In the genomic region with DNA sequence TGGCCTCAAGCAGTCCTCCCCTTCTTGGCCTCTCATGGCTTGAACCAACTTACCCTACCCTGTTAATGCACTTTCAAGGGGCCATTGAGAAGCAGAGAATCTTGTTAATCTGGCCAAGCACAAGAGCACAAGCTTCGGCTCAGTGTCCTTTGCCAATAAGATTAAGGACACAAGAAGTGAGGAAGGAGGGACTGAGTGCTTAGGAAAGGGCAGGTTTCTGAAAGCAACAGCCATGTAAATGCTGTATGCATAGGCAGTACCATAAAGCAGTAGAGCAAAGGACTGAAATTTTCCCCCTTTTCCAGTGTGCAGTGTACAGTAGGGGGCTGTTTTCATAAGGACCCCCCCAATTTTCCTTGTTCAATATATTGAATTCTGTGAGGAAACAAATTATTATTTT, we compare ENCODE assay signal across 21 cellular contexts. TPM values are rescaled to one million over a fixed set of nuclear protein-coding genes. Genes with fewer than 3 reads are reported as not detected.
A peak's percentile ranks its signal among the peaks of the same experiment; 100 is the strongest.
DNase-seq lines count a peak whose midpoint lies in the region; ATAC-seq, FAIRE-seq and TF ChIP-seq lines count a peak whose summit lies in the region.
"Had no signal": no experiment of that assay in that cellular context is flagged by ENCODE, and none has a peak within 500 bp of the region (broad histone marks: within the 10 kb centered on the region; RNA-seq: fewer than 3 reads in every experiment).

No MANE protein-coding gene starts in this region.

- no peak overlapping the region for H2BK12ac ChIP-seq in H1 (ENCODE audit: low read depth, low read length)

- no peak for DNase-seq in activated CD8-positive, alpha-beta T cell treated with anti-CD3 and anti-CD28 coated beads for 36 hours
- DNase-seq in activated CD8-positive, alpha-beta T cell treated with anti-CD3 and anti-CD28 coated beads, Interleukin-2, amount 10 ng/mL, durations not matched to agents 7 days and 5 days = no peak
- DNase-seq in GM23338 (ENCODE audit: low spot score) (no peak), H1 (ENCODE audit: low read depth in 1 of 2, low spot score in 2 of 2) (no peak), psoas muscle (no peak), KBM-7 (no peak), spleen (no peak), activated gamma-delta T cell treated with Interleukin-2 at 50 U/mL for 16 hours (no peak)
- DNase-seq: BE2C; CD4-positive, alpha-beta memory T cell; DMS53; EL; NCI-H1417 treated with DMSO at 0.1 percent for 48 hours; NCI-H1930; NCI-H446; NCI-H69; NK-92 treated with Interleukin-12 subunit alpha and Interleukin-12 subunit beta, amount 100 ng/mL, for 24 hours; Peyer's patch had no signal

- H3K4ac ChIP-seq in H1 (replicated peaks; ENCODE audit: insufficient read length, low read depth, low read length) = no peak overlapping the region

- no peak overlapping the region for H3K4me3 Mint-ChIP-seq in activated CD8-positive, alpha-beta T cell treated with anti-CD3 and anti-CD28 coated beads for 36 hours
- no peak overlapping the region for H3K4me3 Mint-ChIP-seq in activated CD8-positive, alpha-beta T cell treated with anti-CD3 and anti-CD28 coated beads, Interleukin-2, amount 10 ng/mL, durations not matched to agents 7 days and 5 days
- H3K4me3 Mint-ChIP-seq in GM23338 = no peak overlapping the region
- H3K4me3 Mint-ChIP-seq: CD4-positive, alpha-beta memory T cell had no signal

- H4K5ac ChIP-seq in H1 (ENCODE audit: insufficient read length, low read depth, low read length) = no peak overlapping the region

- H3K79me2 ChIP-seq in GM23338 (replicated peaks; ENCODE audit: insufficient read depth) = peaks cover 28% of the 10 kb centered on the region
- H3K79me2 ChIP-seq in H1 (ENCODE audit: control insufficient read depth in 1 of 2, insufficient read depth in 2 of 2, low read length in 2 of 2) = peaks cover 0 to 14% of the 10 kb centered on the region in 2 experiments; a peak in 1 of 4 replicates

- no peak overlapping the region for H3K23ac ChIP-seq in H1 (ENCODE audit: insufficient read length)

- no peak for TF ChIP-seq CTCF in activated CD8-positive, alpha-beta T cell treated with anti-CD3 and anti-CD28 coated beads for 36 hours (IDR thresholded peaks at IDR 0.05)
- TF ChIP-seq CTCF in GM23338 (conservative IDR thresholded peaks at IDR 0.05; ENCODE audit: low read depth in 2 of 2) = no peak
- no peak for TF ChIP-seq CTCF in H1 (IDR thresholded peaks at IDR 0.05; ENCODE audit: control extremely low read depth in 1 of 3, insufficient read depth in 1 of 3, low read depth in 1 of 3, low read length in 3 of 3)
- TF ChIP-seq CTCF in psoas muscle (IDR thresholded peaks at IDR 0.05) = no peak
- no peak for TF ChIP-seq CTCF in spleen (IDR thresholded peaks at IDR 0.05 in 8 of 11, conservative IDR thresholded peaks at IDR 0.05 in 3 of 11)

- H3K4me2 ChIP-seq in GM23338 (no peak overlapping the region), H1 (ENCODE audit: insufficient read depth in 1 of 2, low read depth in 2 of 2, low read length in 2 of 2) (no peak overlapping the region)

- WGBS in H1 (ENCODE audit: extremely low coverage in 1 of 2, insufficient coverage in 1 of 2, insufficient read length in 1 of 2, insufficient replicate concordance in 2 of 2, low coverage in 1 of 2, low lambda C conversion rate in 2 of 2, missing lambda C conversion rate in 1 of 2), 2 experiments = 100% methylated on average over 1 of the region's 1 CpG; no CpG with 5 or more reads in 1 of the 2 experiments
- WGBS in psoas muscle, 3 donors = 61 to 68% (median 63%) methylated on average over 1 of the region's 1 CpG
- 87 to 97% (median 91%) methylated on average over 1 of the region's 1 CpG for WGBS in spleen, 5 donors

- H3K27me3 ChIP-seq in GM23338 (ENCODE audit: insufficient read depth) (no peaks in the 10 kb centered on the region), H1 (replicated peaks in 1 of 4; ENCODE audit: control insufficient read depth in 3 of 4, extremely low read depth in 1 of 4, insufficient read depth in 3 of 4, low read length in 3 of 4) (no peaks in the 10 kb centered on the region), psoas muscle (ENCODE audit: insufficient read depth in 3 of 3, low read length in 2 of 3) (no peaks in the 10 kb centered on the region), spleen (replicated peaks in 1 of 7) (no peaks in the 10 kb centered on the region)
- H3K27me3 ChIP-seq: BE2C, Peyer's patch, SJSA1 had no signal

- no peak for TF ChIP-seq RAD21 in H1 (IDR thresholded peaks at IDR 0.05 in 1 of 2, conservative IDR thresholded peaks at IDR 0.05 in 1 of 2; ENCODE audit: low read depth in 2 of 2, low read length in 2 of 2)

- no peak overlapping the region for H2AFZ ChIP-seq in GM23338
- H2AFZ ChIP-seq in H1 (ENCODE audit: low read length) = no peak overlapping the region

- peaks cover 12% of the 10 kb centered on the region for H3K36me3 ChIP-seq in GM23338 (ENCODE audit: insufficient read depth)
- peaks cover 12 to 44% (median 23%) of the 10 kb centered on the region in 4 experiments for H3K36me3 ChIP-seq in H1 (ENCODE audit: control insufficient read depth in 2 of 4, insufficient read depth in 4 of 4, low read length in 3 of 4)
- peaks cover 7 to 47% of the 10 kb centered on the region in 2 donors for H3K36me3 ChIP-seq in psoas muscle (ENCODE audit: insufficient read depth in 1 of 2, low read depth in 1 of 2)
- H3K36me3 ChIP-seq in spleen = peaks cover 0 to 79% (median 45%) of the 10 kb centered on the region in 6 donors

- POLR2A ChIA-PET in activated CD8-positive, alpha-beta T cell treated with anti-CD3 and anti-CD28 coated beads for 36 hours (lab: Charles Lee) = no interaction called here
- POLR2A ChIA-PET in activated CD8-positive, alpha-beta T cell treated with anti-CD3 and anti-CD28 coated beads, Interleukin-2, amount 10 ng/mL, durations not matched to agents 7 days and 5 days (lab: Charles Lee) = interaction anchor here (0.6 kb wide), 1 partner anchor 101 kb away, joined by 3 read pairs; no protein-coding TSS in a partner anchor
- POLR2A ChIA-PET in H1 (lab: Charles Lee; ENCODE audit: partially characterized antibody) = interaction anchor here (1.0 to 1.7 kb wide), 3 partner anchors 9 to 76 kb away, joined by 3 to 5 read pairs (median 4); a partner anchor contains a TSS

- no peak overlapping the region for H2AK5ac ChIP-seq in H1 (ENCODE audit: low read depth, low read length)

- H3F3A ChIP-seq in GM23338 (replicated peaks; ENCODE audit: low read depth) = peaks cover 5% of the 10 kb centered on the region; the same call in 1 of the 2 replicates

- no peak overlapping the region for H2BK20ac ChIP-seq in H1 (ENCODE audit: low read length)

- H2BK15ac ChIP-seq in H1 (ENCODE audit: low read length) = no peak overlapping the region

- H3K4me3 ChIP-seq in GM23338 (no peak overlapping the region), H1 (ENCODE audit: extremely low read depth in 1 of 4, insufficient read depth in 2 of 4, low read depth in 3 of 4, low read length in 4 of 4) (no peak overlapping the region), psoas muscle (no peak overlapping the region), spleen (no peak overlapping the region)
- H3K4me3 ChIP-seq: GM12878, Peyer's patch, SJSA1 had no signal

- H3K27me3 Mint-ChIP-seq in activated CD8-positive, alpha-beta T cell treated with anti-CD3 and anti-CD28 coated beads for 36 hours = no peaks in the 10 kb centered on the region
- H3K27me3 Mint-ChIP-seq in activated CD8-positive, alpha-beta T cell treated with anti-CD3 and anti-CD28 coated beads, Interleukin-2, amount 10 ng/mL, durations not matched to agents 7 days and 5 days (ENCODE audit: low read depth) = no peaks in the 10 kb centered on the region
- H3K27me3 Mint-ChIP-seq in GM23338 (ENCODE audit: insufficient read depth, low read depth, poor library complexity) = peaks cover 3% of the 10 kb centered on the region
- H3K27me3 Mint-ChIP-seq: CD4-positive, alpha-beta memory T cell had no signal

- H3K27ac ChIP-seq in GM23338 (ENCODE audit: low read depth) = peak overlapping the region; percentile 42
- H3K27ac ChIP-seq in H1 (ENCODE audit: low read depth, low read length) = no peak overlapping the region
- peak overlapping the region; percentile 50 for H3K27ac ChIP-seq in psoas muscle
- H3K27ac ChIP-seq in spleen = no peak overlapping the region
- H3K27ac ChIP-seq: Peyer's patch, SJSA1 had no signal

- in situ Hi-C loops in KBM-7 (cut with MboI; ENCODE audit: low pct_unique_long_range_greater_than_20kb, low sequenced_read_pairs) = no loop called here

- H3K9ac ChIP-seq in H1 (replicated peaks in 1 of 4; ENCODE audit: extremely low read depth in 1 of 4, low read depth in 3 of 4, low read length in 3 of 4) = no peak overlapping the region

- H3K9me3 ChIP-seq in H1 (ENCODE audit: insufficient read depth in 2 of 2, low read depth in 1 of 2, low read length in 1 of 2) (no peaks in the 10 kb centered on the region), psoas muscle (no peaks in the 10 kb centered on the region), spleen (no peaks in the 10 kb centered on the region)
- H3K9me3 ChIP-seq: BE2C, Peyer's patch, SJSA1 had no signal

- no peaks in the 10 kb centered on the region for H3K23me2 ChIP-seq in H1 (ENCODE audit: low read depth, low read length)

- H4K20me1 ChIP-seq in GM23338 (replicated peaks; ENCODE audit: insufficient read depth) (peaks cover 27% of the 10 kb centered on the region), H1 (replicated peaks in 1 of 2; ENCODE audit: control insufficient read depth in 1 of 2, insufficient read depth in 2 of 2, low read length in 2 of 2) (peaks cover 3 to 12% of the 10 kb centered on the region in 2 experiments)

- no peak overlapping the region for H4K8ac ChIP-seq in H1 (ENCODE audit: extremely low read depth, insufficient read depth, low read length)

- H3K27ac Mint-ChIP-seq in activated CD8-positive, alpha-beta T cell treated with anti-CD3 and anti-CD28 coated beads for 36 hours = peak overlapping the region; percentile 49
- no peak overlapping the region for H3K27ac Mint-ChIP-seq in activated CD8-positive, alpha-beta T cell treated with anti-CD3 and anti-CD28 coated beads, Interleukin-2, amount 10 ng/mL, durations not matched to agents 7 days and 5 days
- peak overlapping the region; percentile 56; the same call in 1 of the 2 replicates for H3K27ac Mint-ChIP-seq in GM23338

- H3K9me2 ChIP-seq in GM23338 (ENCODE audit: insufficient read depth) = no peaks in the 10 kb centered on the region

- H3K18ac ChIP-seq in H1 (ENCODE audit: extremely low read depth, low read length) = no peak overlapping the region

- TF ChIP-seq POLR2A in H1 (IDR thresholded peaks at IDR 0.05; ENCODE audit: control extremely low read depth in 1 of 2, low read depth in 2 of 2, low read length in 2 of 2) (no peak), spleen (IDR thresholded peaks at IDR 0.05) (no peak)

- intact Hi-C loops in activated CD8-positive, alpha-beta T cell treated with anti-CD3 and anti-CD28 coated beads for 36 hours (cut with micrococcal nuclease) = no loop called here
- intact Hi-C loops in psoas muscle (cut with DNase I) = no loop called here
- intact Hi-C loops in spleen (cut with DNase I; ENCODE audit: low total_unique reads) = no loop called here

- H3K36me3 Mint-ChIP-seq in activated CD8-positive, alpha-beta T cell treated with anti-CD3 and anti-CD28 coated beads for 36 hours (ENCODE audit: low read depth) = peaks cover 14% of the 10 kb centered on the region
- peaks cover 45% of the 10 kb centered on the region for H3K36me3 Mint-ChIP-seq in activated CD8-positive, alpha-beta T cell treated with anti-CD3 and anti-CD28 coated beads, Interleukin-2, amount 10 ng/mL, durations not matched to agents 7 days and 5 days (ENCODE audit: low read depth)
- H3K36me3 Mint-ChIP-seq in GM23338 (ENCODE audit: low read depth) = peaks cover 28% of the 10 kb centered on the region

- H3K9me3 Mint-ChIP-seq in activated CD8-positive, alpha-beta T cell treated with anti-CD3 and anti-CD28 coated beads for 36 hours = no peaks in the 10 kb centered on the region
- H3K9me3 Mint-ChIP-seq in activated CD8-positive, alpha-beta T cell treated with anti-CD3 and anti-CD28 coated beads, Interleukin-2, amount 10 ng/mL, durations not matched to agents 7 days and 5 days (ENCODE audit: insufficient read depth) = no peaks in the 10 kb centered on the region
- no peaks in the 10 kb centered on the region for H3K9me3 Mint-ChIP-seq in GM23338
- H3K9me3 Mint-ChIP-seq: CD4-positive, alpha-beta memory T cell had no signal

- H3K56ac ChIP-seq in H1 (replicated peaks; ENCODE audit: insufficient read length, low read depth, low read length) = no peak overlapping the region

- no peak for ATAC-seq in activated CD8-positive, alpha-beta T cell treated with anti-CD3 and anti-CD28 coated beads for 36 hours
- ATAC-seq in activated CD8-positive, alpha-beta T cell treated with anti-CD3 and anti-CD28 coated beads, Interleukin-2, amount 10 ng/mL, durations not matched to agents 7 days and 5 days = no peak
- ATAC-seq in GM23338 (no peak), psoas muscle (no peak)
- ATAC-seq: GM12878 had no signal

- no peak overlapping the region for H4K91ac ChIP-seq in H1 (replicated peaks; ENCODE audit: insufficient read length, low read length)

- peaks cover 8% of the 10 kb centered on the region for H3K4me1 Mint-ChIP-seq in activated CD8-positive, alpha-beta T cell treated with anti-CD3 and anti-CD28 coated beads for 36 hours (ENCODE audit: low read depth)
- no peaks in the 10 kb centered on the region for H3K4me1 Mint-ChIP-seq in activated CD8-positive, alpha-beta T cell treated with anti-CD3 and anti-CD28 coated beads, Interleukin-2, amount 10 ng/mL, durations not matched to agents 7 days and 5 days (ENCODE audit: low read depth)
- H3K4me1 Mint-ChIP-seq in GM23338 = peaks cover 5% of the 10 kb centered on the region; the same call in 1 of the 3 replicates

- no peak overlapping the region for H2BK120ac ChIP-seq in H1 (replicated peaks; ENCODE audit: low read depth, low read length)

- no peak for TF ChIP-seq EP300 in H1 (IDR thresholded peaks at IDR 0.05; ENCODE audit: borderline replicate concordance in 1 of 2, low read depth in 2 of 2, low read length in 2 of 2)

- FAIRE-seq in H1 (lab: Jason Lieb, UNC) = no peak
- FAIRE-seq: GM12878, GM19239 had no signal

- H3K4me1 ChIP-seq in GM23338 (ENCODE audit: insufficient read depth) (peaks cover 9% of the 10 kb centered on the region), H1 (replicated peaks in 1 of 4; ENCODE audit: control insufficient read depth in 3 of 4, insufficient read depth in 4 of 4, low read length in 3 of 4) (peaks cover 0 to 2% (median 0%) of the 10 kb centered on the region in 4 experiments; a peak in 3 of 7 replicates), psoas muscle (peaks cover 38% of the 10 kb centered on the region), spleen (peaks cover 0 to 27% (median 3%) of the 10 kb centered on the region in 6 donors)
- H3K4me1 ChIP-seq: BE2C had no signal

- no peak overlapping the region for H3K14ac ChIP-seq in H1 (ENCODE audit: insufficient read length)

- H2BK5ac ChIP-seq in H1 (ENCODE audit: low read depth, low read length) = no peak overlapping the region

- H3K79me1 ChIP-seq in H1 (ENCODE audit: low read depth, low read length) = no peaks in the 10 kb centered on the region; the same call in 1 of the 2 replicates

- CTCF ChIA-PET in activated CD8-positive, alpha-beta T cell treated with anti-CD3 and anti-CD28 coated beads for 36 hours (lab: Charles Lee) = interaction anchor here (3.4 kb wide), 1 partner anchor 28 kb away, joined by 10 read pairs; no protein-coding TSS in a partner anchor
- CTCF ChIA-PET in activated CD8-positive, alpha-beta T cell treated with anti-CD3 and anti-CD28 coated beads, Interleukin-2, amount 10 ng/mL, durations not matched to agents 7 days and 5 days (lab: Charles Lee) = no interaction called here
- CTCF ChIA-PET in H1 (lab: Charles Lee; ENCODE audit: partially characterized antibody) = interaction anchor here (1.4 to 1.6 kb wide), 2 partner anchors 9 to 29 kb away, joined by 3 read pairs; no protein-coding TSS in a partner anchor

RNA-seq across cellular contexts. Expression of a gene that starts 37.7 kb away (rescaled TPM):
- total RNA-seq in activated CD8-positive, alpha-beta T cell treated with anti-CD3 and anti-CD28 coated beads for 36 hours = 100 to 1,000 TPM; 157 to 175 TPM
- 100 to 1,000 TPM; 155 to 174 TPM for total RNA-seq in activated CD8-positive, alpha-beta T cell treated with anti-CD3 and anti-CD28 coated beads, Interleukin-2, amount 10 ng/mL, durations not matched to agents 7 days and 5 days
- total RNA-seq in GM23338 (2014; rRNA removed; shearing (Covaris generic)) = 231 and 234 TPM in 2 replicates
- polyA plus RNA-seq in GM23338 (2016; fragmentation: Nextera tagmentation; extraction: Ambion mirVana) = 108 and 113 TPM in 2 replicates
- 245 and 248 TPM in 2 replicates for total RNA-seq in H1 (2021; fragmentation: NEBNext Ultra II Directional; extraction: Animal tissue kit (Norgen Biotek cat#: 25700))
- 163 and 190 TPM in 2 replicates for polyA plus RNA-seq in H1 (2011; rRNA removed)
- polyA plus RNA-seq in H1 (2011; cell fraction: cytosol; rRNA removed) = 258 TPM
- 226 TPM for polyA plus RNA-seq in H1 (2011; cell fraction: nucleus; rRNA removed)
- polyA plus RNA-seq in H1 (2012, experiment 1 of 2) = 182 to 203 TPM (median 189 TPM) in 4 replicates
- polyA plus RNA-seq in H1 (2012, experiment 2 of 2) = 79.0 TPM
- polyA plus RNA-seq in H1 (2013, experiment 1 of 2) = 103 TPM
- 101 TPM for polyA plus RNA-seq in H1 (2013, experiment 2 of 2)
- polyA minus RNA-seq in H1 (2011; rRNA and poly(A)+ RNA removed) = 311 and 412 TPM in 2 replicates
- polyA minus RNA-seq in H1 (2011; cell fraction: cytosol; rRNA and poly(A)+ RNA removed) = 98.5 TPM
- 127 TPM for polyA minus RNA-seq in H1 (2011; cell fraction: nucleus; rRNA and poly(A)+ RNA removed)
- 100 to 1,000 TPM in 1 of 4 donors, 10 to 100 TPM in 3; 69.2 to 111 (median 81.6) TPM for total RNA-seq in psoas muscle
- 100 to 1,000 TPM in 1 of 3 donors, 10 to 100 TPM in 2; 72.5 to 115 (median 85.4) TPM for polyA plus RNA-seq in psoas muscle
- 100 to 1,000 TPM; 208 to 249 (median 232) TPM for total RNA-seq in spleen
- polyA plus RNA-seq in spleen = 100 to 1,000 TPM in 2 of 3 donors, 10 to 100 TPM in 1; 99.0 to 131 (median 127) TPM

RNA-seq across cellular contexts. Expression of a gene that starts 49.0 kb away (rescaled TPM):
- total RNA-seq in activated CD8-positive, alpha-beta T cell treated with anti-CD3 and anti-CD28 coated beads for 36 hours = 1 to 10 TPM; 5.6 to 6.2 TPM
- 1 to 10 TPM; 3.7 to 4.1 TPM for total RNA-seq in activated CD8-positive, alpha-beta T cell treated with anti-CD3 and anti-CD28 coated beads, Interleukin-2, amount 10 ng/mL, durations not matched to agents 7 days and 5 days
- total RNA-seq in GM23338 (2014; rRNA removed; shearing (Covaris generic)) = 14.8 and 20.6 TPM in 2 replicates
- 9.5 and 13.3 TPM in 2 replicates for polyA plus RNA-seq in GM23338 (2016; fragmentation: Nextera tagmentation; extraction: Ambion mirVana)
- 13.6 and 14.1 TPM in 2 replicates for total RNA-seq in H1 (2021; fragmentation: NEBNext Ultra II Directional; extraction: Animal tissue kit (Norgen Biotek cat#: 25700))
- polyA plus RNA-seq in H1 (2011; rRNA removed) = 9.5 and 12.4 TPM in 2 replicates
- 13.4 TPM for polyA plus RNA-seq in H1 (2011; cell fraction: cytosol; rRNA removed)
- polyA plus RNA-seq in H1 (2011; cell fraction: nucleus; rRNA removed) = 16.8 TPM
- polyA plus RNA-seq in H1 (2012, experiment 1 of 2) = 9.8 to 11.9 TPM (median 10.4 TPM) in 4 replicates
- 10.7 TPM for polyA plus RNA-seq in H1 (2012, experiment 2 of 2)
- 6.8 TPM for polyA plus RNA-seq in H1 (2013, experiment 1 of 2)
- polyA plus RNA-seq in H1 (2013, experiment 2 of 2) = 6.1 TPM
- polyA minus RNA-seq in H1 (2011; rRNA and poly(A)+ RNA removed) = 7.1 and 8.1 TPM in 2 replicates
- polyA minus RNA-seq in H1 (2011; cell fraction: cytosol; rRNA and poly(A)+ RNA removed) = 7.2 TPM
- polyA minus RNA-seq in H1 (2011; cell fraction: nucleus; rRNA and poly(A)+ RNA removed) = 11.2 TPM
- 1 to 10 TPM; 3.1 to 6.1 (median 4.3) TPM for total RNA-seq in psoas muscle
- 1 to 10 TPM in 2 of 3 donors, under 1 TPM in 1; 0.87 to 4.7 (median 3.0) TPM for polyA plus RNA-seq in psoas muscle
- 10 to 100 TPM in 5 of 7 donors, 1 to 10 TPM in 2; 7.9 to 15.9 (median 10.6) TPM for total RNA-seq in spleen
- polyA plus RNA-seq in spleen = 10 to 100 TPM in 1 of 3 donors, 1 to 10 TPM in 2; 8.7 to 13.7 (median 9.6) TPM

Comparison
In these comparisons a context has a peak if more than half of its experiments do, and no peak if none do; other contexts are left out.
1. H3K27ac ChIP-seq: peak in GM23338 (single experiment) and psoas muscle (single experiment); none in H1 (single experiment) and spleen (0 of 8).